Comparison of ENCODE assay signal across 8 cellular contexts in genomic region chr13:46179576-46180368, GRCh38. TPM values are rescaled to one million over a fixed set of nuclear protein-coding genes. Genes with fewer than 3 reads are reported as not detected.
DNase-seq lines count a peak whose midpoint lies in the region; ATAC-seq and TF ChIP-seq lines count a peak whose summit lies in the region.

No MANE protein-coding gene starts in this region.

- peak overlapping the region; percentile 75 for H3K27ac ChIP-seq in CD4-positive, alpha-beta T cell (ENCODE audit: low read depth, low read length)
- peak overlapping the region in 17 of 21 experiments; percentile 24 to 93 (median 67) for H3K27ac ChIP-seq in skin epidermis

- H3K4me1 Mint-ChIP-seq in CD4-positive, alpha-beta T cell (ENCODE audit: low read depth): peaks cover 78% of the 10 kb centered on the region
- H3K4me1 Mint-ChIP-seq in T-cell: peaks cover 72 to 85% (median 79%) of the 10 kb centered on the region in 3 donors
- H3K4me1 Mint-ChIP-seq in activated naive CD8-positive, alpha-beta T cell treated with anti-CD3 and anti-CD28 coated beads, Interleukin-2, amount 50 U/mL, for 24 hours: peaks cover 77% of the 10 kb centered on the region

- peak; percentile 45 to 81 (median 68) for DNase-seq in CD4-positive, alpha-beta T cell
- peak; percentile 44 to 86 (median 77) for DNase-seq in T-cell
- peak; percentile 78 for DNase-seq in activated naive CD8-positive, alpha-beta T cell treated with anti-CD3 and anti-CD28 coated beads, Interleukin-2, amount 50 U/mL, for 24 hours
- DNase-seq in LoVo (ENCODE audit: low spot score): no peak
- DNase-seq in glomerular visceral epithelial cell (ENCODE audit: extremely low spot score): no peak

- no peak for TF ChIP-seq CTCF in CD4-positive, alpha-beta T cell (IDR thresholded peaks at IDR 0.05)

- ATAC-seq in CD4-positive, alpha-beta T cell (ENCODE audit: poor library complexity): peak; percentile 18
- ATAC-seq in T-cell (replicated peaks in 1 of 4) (peak; percentile 23 to 31 (median 26)), GM18498 (IDR thresholded peaks at IDR 0.05; ENCODE audit: unreplicated experiment) (no peak), HG03039 (IDR thresholded peaks at IDR 0.05; ENCODE audit: unreplicated experiment) (no peak)
- no peak for ATAC-seq in activated naive CD8-positive, alpha-beta T cell treated with anti-CD3 and anti-CD28 coated beads, Interleukin-2, amount 50 U/mL, for 24 hours

- POLR2A ChIA-PET in CD4-positive, alpha-beta T cell (lab: Charles Lee): interaction anchor here (0.6 to 15.5 kb wide), 7 partner anchors 7 to 689 kb away, joined by 3 to 217 read pairs (median 4); no protein-coding TSS in a partner anchor
- POLR2A ChIA-PET in T-cell (lab: Charles Lee): interaction anchor here (0.6 to 2.1 kb wide), 6 partner anchors 9 to 134 kb away, joined by 3 to 9 read pairs (median 4); no protein-coding TSS in a partner anchor

- H3K9me3 Mint-ChIP-seq in CD4-positive, alpha-beta T cell: no peaks in the 10 kb centered on the region
- H3K9me3 Mint-ChIP-seq in T-cell: no peaks in the 10 kb centered on the region
- no peaks in the 10 kb centered on the region for H3K9me3 Mint-ChIP-seq in activated naive CD8-positive, alpha-beta T cell treated with anti-CD3 and anti-CD28 coated beads, Interleukin-2, amount 50 U/mL, for 24 hours

- no peaks in the 10 kb centered on the region for H3K27me3 Mint-ChIP-seq in CD4-positive, alpha-beta T cell
- H3K27me3 Mint-ChIP-seq in T-cell: no peaks in the 10 kb centered on the region
- H3K27me3 Mint-ChIP-seq in activated naive CD8-positive, alpha-beta T cell treated with anti-CD3 and anti-CD28 coated beads, Interleukin-2, amount 50 U/mL, for 24 hours: peaks cover 3% of the 10 kb centered on the region

- intact Hi-C loops in CD4-positive, alpha-beta T cell (cut with DNase I, micrococcal nuclease): loop anchor here (5.0 to 10.0 kb wide), 3 partner anchors 115 to 845 kb away; partner anchors contain the start of gene ZC3H13 (in 1 of the 2)

- no peaks in the 10 kb centered on the region for H3K27me3 ChIP-seq in CD4-positive, alpha-beta T cell (ENCODE audit: control insufficient read depth, insufficient read depth, low read length)

- CTCF ChIA-PET in CD4-positive, alpha-beta T cell (lab: Charles Lee): interaction anchor here (1.2 to 6.0 kb wide), 5 partner anchors 9 to 142 kb away, joined by 3 to 46 read pairs (median 5); no protein-coding TSS in a partner anchor
- CTCF ChIA-PET in T-cell (lab: Charles Lee): interaction anchor here (0.6 to 6.6 kb wide), 9 partner anchors 9 to 116 kb away, joined by 3 to 54 read pairs (median 3); no protein-coding TSS in a partner anchor

- peak overlapping the region; percentile 98 for H3K27ac Mint-ChIP-seq in CD4-positive, alpha-beta T cell
- peak overlapping the region; percentile 91 to 93 for H3K27ac Mint-ChIP-seq in T-cell
- H3K27ac Mint-ChIP-seq in activated naive CD8-positive, alpha-beta T cell treated with anti-CD3 and anti-CD28 coated beads, Interleukin-2, amount 50 U/mL, for 24 hours: peak overlapping the region; percentile 99

- H3K36me3 Mint-ChIP-seq in CD4-positive, alpha-beta T cell (ENCODE audit: low read depth): peaks cover 53% of the 10 kb centered on the region
- H3K36me3 Mint-ChIP-seq in T-cell: peaks cover 12% of the 10 kb centered on the region
- H3K36me3 Mint-ChIP-seq in activated naive CD8-positive, alpha-beta T cell treated with anti-CD3 and anti-CD28 coated beads, Interleukin-2, amount 50 U/mL, for 24 hours (ENCODE audit: low read depth): peaks cover 56% of the 10 kb centered on the region

- H3K9me3 ChIP-seq in CD4-positive, alpha-beta T cell (ENCODE audit: control insufficient read depth, low read length): no peaks in the 10 kb centered on the region

- peak overlapping the region; percentile 96 for H3K4me3 Mint-ChIP-seq in CD4-positive, alpha-beta T cell
- H3K4me3 Mint-ChIP-seq in T-cell: peak overlapping the region; percentile 90 to 99 (median 94)
- peak overlapping the region; percentile 92 for H3K4me3 Mint-ChIP-seq in activated naive CD8-positive, alpha-beta T cell treated with anti-CD3 and anti-CD28 coated beads, Interleukin-2, amount 50 U/mL, for 24 hours

- peak overlapping the region; percentile 26 to 46 (median 35) for H3K4me3 ChIP-seq in skin epidermis

RNA-seq across cellular contexts. Expression of gene LCP1, which starts 2.2 kb away (rescaled TPM):
- total RNA-seq in CD4-positive, alpha-beta T cell: 100 to 1,000 TPM; 266 to 276 TPM
- 100 to 1,000 TPM; 338 to 574 (median 413) TPM for total RNA-seq in T-cell

RNA-seq across cellular contexts. Expression of gene LRRC63, which starts 32.0 kb away (rescaled TPM):
- under 1 TPM in 1 of 2 experiments, not detected in 1; 0.17 TPM for total RNA-seq in CD4-positive, alpha-beta T cell
- under 1 TPM; 0.43 to 0.82 (median 0.54) TPM for total RNA-seq in T-cell

Comparison
In these comparisons a context has a peak if more than half of its experiments do, and no peak if none do; other contexts are left out.
1. ATAC-seq: peak in CD4-positive, alpha-beta T cell (single experiment) and T-cell (4 of 4); none in activated naive CD8-positive, alpha-beta T cell treated with anti-CD3 and anti-CD28 coated beads, Interleukin-2, amount 50 U/mL, for 24 hours (single experiment), GM18498 (single experiment) and HG03039 (single experiment).
2. DNase-seq: peak in CD4-positive, alpha-beta T cell (10 of 10), T-cell (34 of 34) and activated naive CD8-positive, alpha-beta T cell treated with anti-CD3 and anti-CD28 coated beads, Interleukin-2, amount 50 U/mL, for 24 hours (single experiment); none in LoVo (single experiment) and glomerular visceral epithelial cell (single experiment).
3. Peak in every context shown above with its lines, with median percentiles within 50 percentile points of each other: H3K27ac Mint-ChIP-seq and H3K4me3 Mint-ChIP-seq.